ENCODE assay signal across 26 cellular contexts in the genomic region with DNA sequence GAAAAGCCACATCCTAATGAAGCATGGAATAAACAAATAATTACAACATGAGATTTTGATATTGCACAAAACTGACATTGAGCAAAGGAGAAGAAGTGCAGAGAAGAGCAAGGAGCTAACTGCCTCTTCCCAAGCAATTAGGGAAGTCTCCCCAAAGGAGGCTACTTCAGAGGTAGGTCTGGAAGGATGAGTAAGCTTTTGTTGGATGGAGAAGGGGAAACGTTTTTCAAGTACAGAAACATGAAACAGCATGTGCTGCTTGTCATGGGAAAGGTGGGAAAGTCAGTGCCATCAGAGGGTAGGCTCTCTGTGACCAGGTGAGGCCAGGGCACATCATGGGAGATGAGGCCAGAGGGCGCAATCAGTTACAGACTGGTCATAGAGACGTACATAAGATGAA.
A peak's percentile ranks its signal among the peaks of the same experiment; 100 is the strongest.
DNase-seq lines count a peak whose midpoint lies in the region; ATAC-seq and TF ChIP-seq lines count a peak whose summit lies in the region.
"Had no signal": no experiment of that assay in that cellular context is flagged by ENCODE, and none has a peak within 500 bp of the region (broad histone marks: within the 10 kb centered on the region; RNA-seq: fewer than 3 reads in every experiment).

No MANE protein-coding gene starts in this region.

- 0 out of 2 replicates have a peak, but pooled peaks have one; percentile 17 for ATAC-seq in WTC11
- ATAC-seq in HG02938 (IDR thresholded peaks at IDR 0.05; ENCODE audit: unreplicated experiment), result no peak
- ATAC-seq: activated CD4-positive, alpha-beta T cell treated with anti-CD3 and anti-CD28 coated beads for 36 hours; CD8-positive, alpha-beta T cell; effector memory CD8-positive, alpha-beta T cell; stimulated activated naive CD8-positive, alpha-beta T cell treated with anti-CD3 and anti-CD28 coated beads, Interleukin-15, amount 100 ng/mL, for 72 hours; T-cell had no signal

- no peak overlapping the region for H3K4ac ChIP-seq in mesenchymal stem cell (ENCODE audit: low read depth in 1 of 2, low read length in 2 of 2)

- H3K27me3 ChIP-seq in mesenchymal stem cell (ENCODE audit: control insufficient read depth in 1 of 2, insufficient read depth in 1 of 2, low read length in 2 of 2), result no peaks in the 10 kb centered on the region
- H3K27me3 ChIP-seq: colonic mucosa, esophagus muscularis mucosa, sigmoid colon, tibial artery had no signal

- no peak overlapping the region for H3K9ac ChIP-seq in mesenchymal stem cell (ENCODE audit: low read length)
- H3K9ac ChIP-seq: KMS-11 had no signal

- H3K4me3 Mint-ChIP-seq in WTC11, result no peak overlapping the region
- H3K4me3 Mint-ChIP-seq: activated CD4-positive, alpha-beta T cell treated with anti-CD3 and anti-CD28 coated beads for 36 hours; activated T-cell treated with anti-CD3 and anti-CD28 coated beads, Interleukin-2, amount 50 U/mL, for 24 hours; CD8-positive, alpha-beta T cell; effector memory CD8-positive, alpha-beta T cell; stimulated activated naive CD8-positive, alpha-beta T cell treated with anti-CD3 and anti-CD28 coated beads, Interleukin-15, amount 100 ng/mL, for 72 hours; T-cell had no signal

- no peak overlapping the region for H3K23ac ChIP-seq in mesenchymal stem cell (ENCODE audit: low read length in 2 of 2)

- no peaks in the 10 kb centered on the region for H3K9me3 Mint-ChIP-seq in WTC11
- H3K9me3 Mint-ChIP-seq: activated T-cell treated with anti-CD3 and anti-CD28 coated beads, Interleukin-2, amount 50 U/mL, for 24 hours; CD8-positive, alpha-beta T cell; effector memory CD8-positive, alpha-beta T cell; stimulated activated naive CD8-positive, alpha-beta T cell treated with anti-CD3 and anti-CD28 coated beads, Interleukin-15, amount 100 ng/mL, for 72 hours; T-cell had no signal

- peaks cover 10% of the 10 kb centered on the region for H3K4me1 ChIP-seq in mesenchymal stem cell (ENCODE audit: control insufficient read depth, insufficient read depth, low read depth, low read length)
- H3K4me1 ChIP-seq: colonic mucosa, sigmoid colon had no signal

- H3K27ac Mint-ChIP-seq in WTC11, result no peak overlapping the region; the same call in 1 of the 2 replicates
- H3K27ac Mint-ChIP-seq: activated CD4-positive, alpha-beta T cell treated with anti-CD3 and anti-CD28 coated beads for 36 hours; activated T-cell treated with anti-CD3 and anti-CD28 coated beads, Interleukin-2, amount 50 U/mL, for 24 hours; CD8-positive, alpha-beta T cell; effector memory CD8-positive, alpha-beta T cell; stimulated activated naive CD8-positive, alpha-beta T cell treated with anti-CD3 and anti-CD28 coated beads, Interleukin-15, amount 100 ng/mL, for 72 hours; T-cell had no signal

- no peak overlapping the region for H2BK15ac ChIP-seq in mesenchymal stem cell (ENCODE audit: low read depth, poor library complexity, severe bottlenecking)

- CTCF ChIA-PET in WTC11 (lab: Charles Lee), result interaction anchor here (1.5 to 1.6 kb wide), 2 partner anchors 97 to 342 kb away, joined by 3 to 5 read pairs; no protein-coding TSS in a partner anchor

- H3K9me3 ChIP-seq in mesenchymal stem cell (ENCODE audit: control insufficient read depth, low read length), result no peaks in the 10 kb centered on the region
- H3K9me3 ChIP-seq: colonic mucosa, esophagus muscularis mucosa, lower lobe of right lung, sigmoid colon, tibial artery had no signal

- POLR2A ChIA-PET in WTC11 (lab: Charles Lee), result interaction anchor here (1.1 kb wide), 1 partner anchor 132 kb away, joined by 3 read pairs; the partner anchor contains the start of gene SESN3

- DNase-seq in CD1c-positive myeloid dendritic cell (ENCODE audit: extremely low spot score), result peak; percentile 72
- peak; percentile 28 to 33 for DNase-seq in Kasumi-1 (lab: John Stamatoyannopoulos, UW)
- DNase-seq in WTC11 (ENCODE audit: low spot score), result no peak
- DNase-seq in mesenchymal stem cell, result peak; percentile 30
- no peak for DNase-seq in AG08395 (ENCODE audit: low spot score)
- DNase-seq in NCI-H128 (lab: John Stamatoyannopoulos, UW; ENCODE audit: unreplicated experiment), result no peak
- DNase-seq in GM19240 (ENCODE audit: insufficient read length, low spot score), result no peak
- DNase-seq: activated CD4-positive, alpha-beta T cell treated with anti-CD3 and anti-CD28 coated beads for 36 hours; activated naive CD4-positive, alpha-beta T cell; activated T-cell treated with anti-CD3 and anti-CD28 coated beads, Interleukin-2, amount 50 U/mL, for 24 hours; CD8-positive, alpha-beta T cell; colonic mucosa; effector memory CD8-positive, alpha-beta T cell; GOT3; lower lobe of right lung; NCI-H226; PC-9; sigmoid colon; stimulated activated CD4-positive, alpha-beta T cell treated with anti-CD3 and anti-CD28 coated beads, Interleukin-15, amount 100 ng/mL, for 24 hours; stimulated activated naive CD8-positive, alpha-beta T cell treated with anti-CD3 and anti-CD28 coated beads, Interleukin-15, amount 100 ng/mL, for 72 hours; T-cell; tibial artery had no signal

- H4K91ac ChIP-seq in mesenchymal stem cell (ENCODE audit: low read length), result no peak overlapping the region

- no peak overlapping the region for H3K4me3 ChIP-seq in mesenchymal stem cell (ENCODE audit: insufficient read depth in 1 of 2, low read depth in 1 of 2, low read length in 2 of 2)
- H3K4me3 ChIP-seq: colonic mucosa, esophagus muscularis mucosa, lower lobe of right lung, PC-9, sigmoid colon, tibial artery had no signal

- no peaks in the 10 kb centered on the region for H3K36me3 ChIP-seq in mesenchymal stem cell (ENCODE audit: control insufficient read depth in 1 of 2, insufficient read depth in 2 of 2, low read depth in 1 of 2, low read length in 2 of 2)
- H3K36me3 ChIP-seq: colonic mucosa, esophagus muscularis mucosa, lower lobe of right lung, sigmoid colon, tibial artery had no signal

- H2AFZ ChIP-seq in mesenchymal stem cell (ENCODE audit: low read depth, low read length), result no peak overlapping the region
- H2AFZ ChIP-seq: PC-9 had no signal

- no peaks in the 10 kb centered on the region for H3K36me3 Mint-ChIP-seq in WTC11
- H3K36me3 Mint-ChIP-seq: CD8-positive, alpha-beta T cell; T-cell had no signal

- peak overlapping the region in 1 of 2 experiments; percentile 83 for H2BK12ac ChIP-seq in mesenchymal stem cell (ENCODE audit: low read length in 2 of 2)

- no peak overlapping the region for H3K18ac ChIP-seq in mesenchymal stem cell (ENCODE audit: low read depth in 1 of 2, low read length in 2 of 2)

- no peak overlapping the region for H2BK5ac ChIP-seq in mesenchymal stem cell (ENCODE audit: low read depth, low read length, poor library complexity, severe bottlenecking)

- peaks cover 4% of the 10 kb centered on the region for H3K27me3 Mint-ChIP-seq in WTC11 (ENCODE audit: low read depth)
- H3K27me3 Mint-ChIP-seq: activated CD4-positive, alpha-beta T cell treated with anti-CD3 and anti-CD28 coated beads for 36 hours; activated T-cell treated with anti-CD3 and anti-CD28 coated beads, Interleukin-2, amount 50 U/mL, for 24 hours; progenitor cell of endocrine pancreas; stimulated activated naive CD8-positive, alpha-beta T cell treated with anti-CD3 and anti-CD28 coated beads, Interleukin-15, amount 100 ng/mL, for 72 hours; T-cell had no signal

- no peak overlapping the region for H3K4me2 ChIP-seq in mesenchymal stem cell (ENCODE audit: low read length, poor library complexity, severe bottlenecking)
- H3K4me2 ChIP-seq: KMS-11, PC-9 had no signal

- H3K4me1 Mint-ChIP-seq in WTC11, result peaks cover 69% of the 10 kb centered on the region

- H2AK5ac ChIP-seq in mesenchymal stem cell (ENCODE audit: low read length, severe bottlenecking), result peak overlapping the region; percentile 33

- H4K8ac ChIP-seq in mesenchymal stem cell (ENCODE audit: low read length), result peak overlapping the region; percentile 55

- H3K14ac ChIP-seq in mesenchymal stem cell (ENCODE audit: low read length in 2 of 2), result no peak overlapping the region

- no peak overlapping the region for H2BK120ac ChIP-seq in mesenchymal stem cell (ENCODE audit: low read depth, low read length)

- no peaks in the 10 kb centered on the region for H3K79me1 ChIP-seq in mesenchymal stem cell (replicated peaks; ENCODE audit: low read length, poor library complexity, severe bottlenecking)

- 67% methylated on average over 3 of the region's 3 CpGs for WGBS in mesenchymal stem cell

- no peak overlapping the region for H3K27ac ChIP-seq in mesenchymal stem cell (ENCODE audit: low read length, poor library complexity, severe bottlenecking)
- H3K27ac ChIP-seq: colonic mucosa, esophagus muscularis mucosa, KMS-11, lower lobe of right lung, PC-9, sigmoid colon had no signal

- TF ChIP-seq CTCF in WTC11 (IDR thresholded peaks at IDR 0.05), result no peak

TF ChIP-seq in WTC11, 78 proteins besides CTCF, POLR2A, EP300 and RAD21 (continues in another document):
- TF ChIP-seq ATF6 (CRISPR knock-in tag; IDR thresholded peaks at IDR 0.05), result no peak

Comparison
In these comparisons a context has a peak if more than half of its experiments do, and no peak if none do; other contexts are left out.
1. DNase-seq: peak in CD1c-positive myeloid dendritic cell (single experiment), Kasumi-1 (2 of 2) and mesenchymal stem cell (single experiment); none in WTC11 (single experiment), AG08395 (single experiment), NCI-H128 (single experiment) and GM19240 (single experiment).